In the genomic region with DNA sequence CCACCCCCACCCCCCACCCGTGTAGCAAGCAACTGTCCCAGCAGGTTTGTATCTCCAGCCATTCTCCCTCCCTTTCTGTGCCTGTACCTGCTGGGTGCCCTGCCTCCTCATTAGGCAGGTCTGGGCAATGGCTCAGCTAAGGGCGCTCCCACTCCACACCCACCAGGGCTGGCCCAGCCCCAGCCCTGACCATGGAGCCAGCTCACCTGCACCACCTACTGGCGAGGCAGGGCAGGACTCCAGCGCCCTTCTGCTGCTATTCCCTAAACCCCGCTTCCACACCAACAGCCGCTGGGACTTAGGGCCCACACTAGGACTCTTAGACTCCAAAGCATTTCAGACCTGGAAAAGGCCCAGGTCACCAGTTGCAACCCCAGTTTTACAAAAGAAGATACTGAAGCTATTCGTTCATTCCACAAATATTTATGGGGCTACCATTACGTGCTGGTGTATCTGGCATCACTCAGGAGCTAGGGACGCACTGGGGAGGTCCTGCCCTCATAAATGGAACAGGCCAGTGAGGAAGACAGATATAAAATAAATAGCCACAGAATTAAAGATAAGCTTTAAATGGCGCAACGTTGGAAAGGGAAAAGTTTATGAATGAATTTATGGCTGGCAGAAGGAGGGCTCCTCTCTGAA, we compare ENCODE assay signal across 1 cellular context.
TF ChIP-seq lines count a peak whose summit lies in the region.

No MANE protein-coding gene starts in this region.

TF ChIP-seq in GM23338, 12 proteins besides CTCF, POLR2A, EP300 and RAD21 (continued from another document):
- TF ChIP-seq, protein P1, sequence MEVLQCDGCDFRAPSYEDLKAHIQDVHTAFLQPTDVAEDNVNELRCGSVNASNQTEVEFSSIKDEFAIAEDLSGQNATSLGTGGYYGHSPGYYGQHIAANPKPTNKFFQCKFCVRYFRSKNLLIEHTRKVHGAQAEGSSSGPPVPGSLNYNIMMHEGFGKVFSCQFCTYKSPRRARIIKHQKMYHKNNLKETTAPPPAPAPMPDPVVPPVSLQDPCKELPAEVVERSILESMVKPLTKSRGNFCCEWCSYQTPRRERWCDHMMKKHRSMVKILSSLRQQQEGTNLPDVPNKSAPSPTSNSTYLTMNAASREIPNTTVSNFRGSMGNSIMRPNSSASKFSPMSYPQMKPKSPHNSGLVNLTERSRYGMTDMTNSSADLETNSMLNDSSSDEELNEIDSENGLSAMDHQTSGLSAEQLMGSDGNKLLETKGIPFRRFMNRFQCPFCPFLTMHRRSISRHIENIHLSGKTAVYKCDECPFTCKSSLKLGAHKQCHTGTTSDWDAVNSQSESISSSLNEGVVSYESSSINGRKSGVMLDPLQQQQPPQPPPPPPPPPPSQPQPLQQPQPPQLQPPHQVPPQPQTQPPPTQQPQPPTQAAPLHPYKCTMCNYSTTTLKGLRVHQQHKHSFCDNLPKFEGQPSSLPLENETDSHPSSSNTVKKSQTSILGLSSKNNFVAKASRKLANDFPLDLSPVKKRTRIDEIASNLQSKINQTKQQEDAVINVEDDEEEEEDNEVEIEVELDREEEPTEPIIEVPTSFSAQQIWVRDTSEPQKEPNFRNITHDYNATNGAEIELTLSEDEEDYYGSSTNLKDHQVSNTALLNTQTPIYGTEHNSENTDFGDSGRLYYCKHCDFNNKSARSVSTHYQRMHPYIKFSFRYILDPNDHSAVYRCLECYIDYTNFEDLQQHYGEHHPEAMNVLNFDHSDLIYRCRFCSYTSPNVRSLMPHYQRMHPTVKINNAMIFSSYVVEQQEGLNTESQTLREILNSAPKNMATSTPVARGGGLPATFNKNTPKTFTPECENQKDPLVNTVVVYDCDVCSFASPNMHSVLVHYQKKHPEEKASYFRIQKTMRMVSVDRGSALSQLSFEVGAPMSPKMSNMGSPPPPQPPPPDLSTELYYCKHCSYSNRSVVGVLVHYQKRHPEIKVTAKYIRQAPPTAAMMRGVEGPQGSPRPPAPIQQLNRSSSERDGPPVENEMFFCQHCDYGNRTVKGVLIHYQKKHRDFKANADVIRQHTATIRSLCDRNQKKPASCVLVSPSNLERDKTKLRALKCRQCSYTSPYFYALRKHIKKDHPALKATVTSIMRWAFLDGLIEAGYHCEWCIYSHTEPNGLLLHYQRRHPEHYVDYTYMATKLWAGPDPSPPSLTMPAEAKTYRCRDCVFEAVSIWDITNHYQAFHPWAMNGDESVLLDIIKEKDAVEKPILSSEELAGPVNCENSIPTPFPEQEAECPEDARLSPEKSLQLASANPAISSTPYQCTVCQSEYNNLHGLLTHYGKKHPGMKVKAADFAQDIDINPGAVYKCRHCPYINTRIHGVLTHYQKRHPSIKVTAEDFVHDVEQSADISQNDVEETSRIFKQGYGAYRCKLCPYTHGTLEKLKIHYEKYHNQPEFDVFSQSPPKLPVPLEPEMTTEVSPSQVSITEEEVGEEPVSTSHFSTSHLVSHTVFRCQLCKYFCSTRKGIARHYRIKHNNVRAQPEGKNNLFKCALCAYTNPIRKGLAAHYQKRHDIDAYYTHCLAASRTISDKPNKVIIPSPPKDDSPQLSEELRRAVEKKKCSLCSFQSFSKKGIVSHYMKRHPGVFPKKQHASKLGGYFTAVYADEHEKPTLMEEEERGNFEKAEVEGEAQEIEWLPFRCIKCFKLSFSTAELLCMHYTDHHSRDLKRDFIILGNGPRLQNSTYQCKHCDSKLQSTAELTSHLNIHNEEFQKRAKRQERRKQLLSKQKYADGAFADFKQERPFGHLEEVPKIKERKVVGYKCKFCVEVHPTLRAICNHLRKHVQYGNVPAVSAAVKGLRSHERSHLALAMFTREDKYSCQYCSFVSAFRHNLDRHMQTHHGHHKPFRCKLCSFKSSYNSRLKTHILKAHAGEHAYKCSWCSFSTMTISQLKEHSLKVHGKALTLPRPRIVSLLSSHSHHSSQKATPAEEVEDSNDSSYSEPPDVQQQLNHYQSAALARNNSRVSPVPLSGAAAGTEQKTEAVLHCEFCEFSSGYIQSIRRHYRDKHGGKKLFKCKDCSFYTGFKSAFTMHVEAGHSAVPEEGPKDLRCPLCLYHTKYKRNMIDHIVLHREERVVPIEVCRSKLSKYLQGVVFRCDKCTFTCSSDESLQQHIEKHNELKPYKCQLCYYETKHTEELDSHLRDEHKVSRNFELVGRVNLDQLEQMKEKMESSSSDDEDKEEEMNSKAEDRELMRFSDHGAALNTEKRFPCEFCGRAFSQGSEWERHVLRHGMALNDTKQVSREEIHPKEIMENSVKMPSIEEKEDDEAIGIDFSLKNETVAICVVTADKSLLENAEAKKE (CRISPR knock-in tag; IDR thresholded peaks at IDR 0.05) = no peak
- no peak for TF ChIP-seq ZNF114 (CRISPR knock-in tag; IDR thresholded peaks at IDR 0.05)
- TF ChIP-seq, protein P2, sequence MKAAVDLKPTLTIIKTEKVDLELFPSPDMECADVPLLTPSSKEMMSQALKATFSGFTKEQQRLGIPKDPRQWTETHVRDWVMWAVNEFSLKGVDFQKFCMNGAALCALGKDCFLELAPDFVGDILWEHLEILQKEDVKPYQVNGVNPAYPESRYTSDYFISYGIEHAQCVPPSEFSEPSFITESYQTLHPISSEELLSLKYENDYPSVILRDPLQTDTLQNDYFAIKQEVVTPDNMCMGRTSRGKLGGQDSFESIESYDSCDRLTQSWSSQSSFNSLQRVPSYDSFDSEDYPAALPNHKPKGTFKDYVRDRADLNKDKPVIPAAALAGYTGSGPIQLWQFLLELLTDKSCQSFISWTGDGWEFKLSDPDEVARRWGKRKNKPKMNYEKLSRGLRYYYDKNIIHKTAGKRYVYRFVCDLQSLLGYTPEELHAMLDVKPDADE (IDR thresholded peaks at IDR 0.05) = no peak
- no peak for TF ChIP-seq CREB1 (CRISPR knock-in tag; IDR thresholded peaks at IDR 0.05; ENCODE audit: low read depth)
- TF ChIP-seq STAT1 (IDR thresholded peaks at IDR 0.05; ENCODE audit: unreplicated experiment) = no peak
- TF ChIP-seq JUNB (IDR thresholded peaks at IDR 0.05; ENCODE audit: unreplicated experiment) = no peak
- TF ChIP-seq EZH2phosphoT487 (IDR thresholded peaks at IDR 0.05; ENCODE audit: unreplicated experiment) = no peak
- no peak for TF ChIP-seq EZH2 (IDR thresholded peaks at IDR 0.05; ENCODE audit: low read depth, unreplicated experiment)
